Comparison of ENCODE assay signal across 8 cellular contexts in genomic region chr11:11028017-11028692, GRCh38.
DNase-seq lines count a peak whose midpoint lies in the region; ATAC-seq and TF ChIP-seq lines count a peak whose summit lies in the region.

No MANE protein-coding gene starts in this region.

- no peaks in the 10 kb centered on the region for H3K4me1 ChIP-seq in cardiac muscle cell (ENCODE audit: low read depth)

- intact Hi-C loops in Right ventricle myocardium inferior (cut with DNase I): loop anchor here (2.0 kb wide), 1 partner anchor 759 kb away; no protein-coding TSS in a partner anchor
- intact Hi-C loops in cardiac septum (cut with DNase I): loop anchor here (2.0 kb wide), 1 partner anchor 759 kb away; no protein-coding TSS in a partner anchor

- H3K27me3 ChIP-seq in cardiac muscle cell: no peaks in the 10 kb centered on the region

- H3K4me3 ChIP-seq in LNCaP clone FGC (ENCODE audit: low read depth, low read length) (no peak overlapping the region), cardiac muscle cell (no peak overlapping the region), retinal pigment epithelial cell (ENCODE audit: low read length) (no peak overlapping the region)

- DNase-seq in Right ventricle myocardium inferior (ENCODE audit: missing footprints): peak; percentile 73
- DNase-seq in cardiac septum (ENCODE audit: low spot score): no peak
- peak; percentile 32 for DNase-seq in LNCaP clone FGC (ENCODE audit: low read depth)
- DNase-seq in SK-N-DZ (ENCODE audit: low spot score): peak; percentile 50
- DNase-seq in activated gamma-delta T cell treated with anti-CD3 and anti-CD28 coated beads, Interleukin-2, amount 50 U/mL, for 16 hours (ENCODE audit: low read depth): peak; percentile 58
- DNase-seq in cardiac muscle cell (ENCODE audit: low read depth in 1 of 2, low spot score in 1 of 2): peak; percentile 61 to 64
- no peak for DNase-seq in retinal pigment epithelial cell (ENCODE audit: low read depth)

- TF ChIP-seq CTCF in LNCaP clone FGC (IDR thresholded peaks at IDR 0.05; ENCODE audit: control insufficient read depth, extremely low read depth, insufficient read depth) (peak; percentile 96), cardiac muscle cell (IDR thresholded peaks at IDR 0.05; ENCODE audit: low read depth, low read length) (peak; percentile 89), retinal pigment epithelial cell (conservative IDR thresholded peaks at IDR 0.05; ENCODE audit: low read depth, low read length) (peak; percentile 88)

- no peaks in the 10 kb centered on the region for H3K36me3 ChIP-seq in cardiac muscle cell

- ATAC-seq in Right ventricle myocardium inferior: peak; percentile 68
- no peak for ATAC-seq in GM19397 (IDR thresholded peaks at IDR 0.05; ENCODE audit: unreplicated experiment)

- no peaks in the 10 kb centered on the region for H3K9me3 ChIP-seq in cardiac muscle cell (ENCODE audit: low read depth)

- no peak overlapping the region for H3K27ac ChIP-seq in cardiac muscle cell

Comparison
In these comparisons a context has a peak if more than half of its experiments do, and no peak if none do; other contexts are left out.
1. DNase-seq: peak in Right ventricle myocardium inferior (single experiment), LNCaP clone FGC (single experiment), SK-N-DZ (single experiment), activated gamma-delta T cell treated with anti-CD3 and anti-CD28 coated beads, Interleukin-2, amount 50 U/mL, for 16 hours (single experiment) and cardiac muscle cell (2 of 2); none in cardiac septum (single experiment) and retinal pigment epithelial cell (single experiment).
2. Peak in every context shown above with its lines, with median percentiles within 50 percentile points of each other: CTCF ChIP-seq.